In the genomic region with DNA sequence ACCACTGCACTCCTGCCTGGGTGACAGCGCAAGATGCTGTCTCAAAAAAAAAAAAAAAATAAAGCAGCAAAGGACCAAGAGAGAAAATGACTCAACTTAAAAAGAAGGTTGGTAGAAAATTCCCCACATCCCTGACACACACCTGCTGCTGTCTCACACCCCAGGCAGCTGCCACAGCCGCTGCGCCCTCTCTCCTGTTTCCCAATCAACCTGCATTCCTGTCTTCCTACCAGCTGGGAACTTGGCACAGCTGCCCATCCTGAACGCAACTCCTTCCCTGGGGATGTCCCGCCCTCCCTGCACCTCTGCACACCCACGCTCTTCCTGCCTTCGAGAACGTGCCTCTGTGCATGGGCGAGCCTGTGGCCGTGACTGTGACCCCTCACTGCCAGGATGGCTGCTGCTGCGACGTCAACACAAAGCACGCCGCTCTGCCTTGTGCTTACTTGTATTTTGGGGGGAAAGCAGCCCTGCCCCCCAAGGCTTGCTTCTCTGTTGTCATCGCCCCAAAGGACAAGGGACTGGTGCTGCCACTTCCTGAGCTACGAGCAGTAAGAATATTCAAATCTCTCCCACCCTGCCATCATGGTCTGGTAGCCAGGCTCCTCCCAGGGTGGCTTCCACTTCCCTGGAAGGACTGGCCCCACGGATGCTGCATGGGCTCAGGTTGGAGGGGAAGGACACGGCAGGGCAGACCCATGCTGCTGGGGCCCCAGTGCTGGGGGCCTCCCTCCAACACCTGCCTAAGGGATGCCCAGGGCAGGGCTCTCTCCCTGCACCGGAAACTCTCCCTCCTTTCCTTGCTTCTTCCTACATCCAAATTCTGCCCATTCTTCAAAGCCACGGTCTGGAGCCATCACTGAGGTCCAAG, we compare ENCODE assay signal across 8 cellular contexts. TPM values are rescaled to one million over a fixed set of nuclear protein-coding genes. Genes with fewer than 3 reads are reported as not detected.
DNase-seq lines count a peak whose midpoint lies in the region; ATAC-seq, FAIRE-seq and TF ChIP-seq lines count a peak whose summit lies in the region.

No MANE protein-coding gene starts in this region.

- WGBS in small intestine, 3 donors = 22 to 42% (median 25%) methylated on average over 19 to 20 of the region's 20 CpGs

- peaks cover 0 to 20% of the 10 kb centered on the region in 2 donors for H3K4me1 ChIP-seq in small intestine (ENCODE audit: control insufficient read depth in 2 of 2, insufficient read depth in 1 of 2, low read depth in 1 of 2, low read length in 1 of 2)

- peak; percentile 71 for DNase-seq in activated CD4-positive, alpha-beta T cell treated with anti-CD3 and anti-CD28 coated beads for 36 hours
- no peak for DNase-seq in activated CD4-positive, alpha-beta T cell treated with anti-CD3 and anti-CD28 coated beads for 1 hour
- DNase-seq in T-cell (peak in 13 of 34 experiments; percentile 8 to 42 (median 21)), fibroblast of pulmonary artery (ENCODE audit: low read depth) (peak; percentile 73), small intestine (peak; percentile 84), activated gamma-delta T cell treated with Interleukin-2 at 50 U/mL for 16 hours (no peak), putamen (ENCODE audit: low spot score) (no peak)

- no peaks in the 10 kb centered on the region for H3K9me3 ChIP-seq in small intestine (ENCODE audit: control insufficient read depth, low read depth)

- peak overlapping the region; percentile 71 for H3K4me3 Mint-ChIP-seq in activated CD4-positive, alpha-beta T cell treated with anti-CD3 and anti-CD28 coated beads for 36 hours
- H3K4me3 Mint-ChIP-seq in T-cell = peak overlapping the region; percentile 74 to 83 (median 77)

- POLR2A ChIA-PET in activated CD4-positive, alpha-beta T cell treated with anti-CD3 and anti-CD28 coated beads for 36 hours (lab: Charles Lee) = no interaction called here
- POLR2A ChIA-PET in T-cell (lab: Charles Lee) = no interaction called here

- H3K4me3 ChIP-seq in fibroblast of pulmonary artery (replicated peaks; ENCODE audit: low read depth, low read length) = no peak overlapping the region
- H3K4me3 ChIP-seq in small intestine (ENCODE audit: low read depth in 1 of 2, low read length in 2 of 2) = no peak overlapping the region

- no peaks in the 10 kb centered on the region for H3K9me3 Mint-ChIP-seq in activated CD4-positive, alpha-beta T cell treated with anti-CD3 and anti-CD28 coated beads for 36 hours (ENCODE audit: low read depth)
- no peaks in the 10 kb centered on the region for H3K9me3 Mint-ChIP-seq in T-cell

- CTCF ChIA-PET in activated CD4-positive, alpha-beta T cell treated with anti-CD3 and anti-CD28 coated beads for 36 hours (lab: Charles Lee) = interaction anchor here (0.7 to 2.1 kb wide), 3 partner anchors 9 to 412 kb away, joined by 3 to 13 read pairs (median 3); a partner anchor contains a TSS
- CTCF ChIA-PET in T-cell (lab: Charles Lee) = interaction anchor here (0.6 to 1.0 kb wide), 5 partner anchors 23 to 392 kb away, joined by 3 to 17 read pairs (median 5); a partner anchor contains a TSS

- H3K27me3 ChIP-seq in small intestine (ENCODE audit: control insufficient read depth in 2 of 2, insufficient read depth in 2 of 2, low read length in 2 of 2) = no peaks in the 10 kb centered on the region

- no peak for FAIRE-seq in small intestine (lab: Jason Lieb, UNC)

- no peaks in the 10 kb centered on the region for H3K27me3 Mint-ChIP-seq in activated CD4-positive, alpha-beta T cell treated with anti-CD3 and anti-CD28 coated beads for 36 hours
- no peaks in the 10 kb centered on the region for H3K27me3 Mint-ChIP-seq in T-cell

- peaks cover 64% of the 10 kb centered on the region for H3K4me1 Mint-ChIP-seq in activated CD4-positive, alpha-beta T cell treated with anti-CD3 and anti-CD28 coated beads for 36 hours
- H3K4me1 Mint-ChIP-seq in T-cell = peaks cover 49 to 69% (median 57%) of the 10 kb centered on the region in 3 donors

- H3K27ac Mint-ChIP-seq in activated CD4-positive, alpha-beta T cell treated with anti-CD3 and anti-CD28 coated beads for 36 hours = peak overlapping the region; percentile 89
- H3K27ac Mint-ChIP-seq in T-cell = peak overlapping the region; percentile 94 to 96

- peak overlapping the region; percentile 27 to 69 for H3K27ac ChIP-seq in small intestine (ENCODE audit: low read depth in 1 of 2, low read length in 1 of 2)

- TF ChIP-seq CTCF in fibroblast of pulmonary artery (IDR thresholded peaks at IDR 0.05; ENCODE audit: low read length, missing control alignments) = no peak

- H3K36me3 Mint-ChIP-seq in activated CD4-positive, alpha-beta T cell treated with anti-CD3 and anti-CD28 coated beads for 36 hours (ENCODE audit: low read depth) = peaks cover 6% of the 10 kb centered on the region
- H3K36me3 Mint-ChIP-seq in T-cell = peaks cover 3% of the 10 kb centered on the region

- intact Hi-C loops in activated CD4-positive, alpha-beta T cell treated with anti-CD3 and anti-CD28 coated beads for 36 hours (cut with DNase I, micrococcal nuclease) = loop anchor here (1.0 kb wide), 2 partner anchors 10 to 21 kb away; a partner anchor contains a TSS

- H3K36me3 ChIP-seq in small intestine (ENCODE audit: control insufficient read depth in 2 of 2, insufficient read depth in 2 of 2, low read length in 2 of 2) = peaks cover 0 to 6% of the 10 kb centered on the region in 2 donors

- peak; percentile 75 for ATAC-seq in activated CD4-positive, alpha-beta T cell treated with anti-CD3 and anti-CD28 coated beads for 36 hours
- peak; percentile 50 to 58 (median 52) for ATAC-seq in T-cell (replicated peaks in 1 of 4)
- ATAC-seq in HG03045 (IDR thresholded peaks at IDR 0.05; ENCODE audit: unreplicated experiment) = no peak

RNA-seq across cellular contexts. Expression of a gene that starts 20.7 kb away (rescaled TPM):
- total RNA-seq in activated CD4-positive, alpha-beta T cell treated with anti-CD3 and anti-CD28 coated beads for 36 hours = 10 to 100 TPM; 42.0 to 46.8 TPM
- 10 to 100 TPM; 38.8 to 51.5 (median 45.7) TPM for total RNA-seq in T-cell
- polyA plus RNA-seq in small intestine = 100 to 1,000 TPM in 2 of 3 donors, 10 to 100 TPM in 1; 64.9 to 108 (median 101) TPM

RNA-seq across cellular contexts. Expression of a gene that starts 22.8 kb away (rescaled TPM):
- 10 to 100 TPM; 77.0 to 78.9 TPM for total RNA-seq in activated CD4-positive, alpha-beta T cell treated with anti-CD3 and anti-CD28 coated beads for 36 hours
- 10 to 100 TPM; 14.4 to 27.3 (median 16.5) TPM for total RNA-seq in T-cell
- 10 to 100 TPM in 1 of 3 donors, 1 to 10 TPM in 2; 4.0 to 13.5 (median 5.9) TPM for polyA plus RNA-seq in small intestine

RNA-seq across cellular contexts. Expression of a gene that starts 36.3 kb away (rescaled TPM):
- total RNA-seq in activated CD4-positive, alpha-beta T cell treated with anti-CD3 and anti-CD28 coated beads for 36 hours = 10 to 100 TPM; 12.6 to 18.0 TPM
- 10 to 100 TPM; 10.7 to 27.3 (median 22.6) TPM for total RNA-seq in T-cell
- polyA plus RNA-seq in small intestine = 10 to 100 TPM; 27.0 to 45.1 (median 43.8) TPM

RNA-seq across cellular contexts. Expression of a gene that starts 41.0 kb away (rescaled TPM):
- total RNA-seq in activated CD4-positive, alpha-beta T cell treated with anti-CD3 and anti-CD28 coated beads for 36 hours = 10 to 100 TPM; 11.0 to 11.5 TPM
- 1 to 10 TPM; 2.3 to 3.7 (median 2.9) TPM for total RNA-seq in T-cell
- 100 to 1,000 TPM in 2 of 3 donors, 10 to 100 TPM in 1; 85.8 to 261 (median 194) TPM for polyA plus RNA-seq in small intestine

Comparison
In these comparisons a context has a peak if more than half of its experiments do, and no peak if none do; other contexts are left out.
1. DNase-seq: peak in activated CD4-positive, alpha-beta T cell treated with anti-CD3 and anti-CD28 coated beads for 36 hours (single experiment), fibroblast of pulmonary artery (single experiment) and small intestine (single experiment); none in activated CD4-positive, alpha-beta T cell treated with anti-CD3 and anti-CD28 coated beads for 1 hour (single experiment), activated gamma-delta T cell treated with Interleukin-2 at 50 U/mL for 16 hours (single experiment) and putamen (single experiment).